Comparison of ENCODE assay signal across 11 cellular contexts in genomic region chr5:178115835-178116405, GRCh38. TPM values are rescaled to one million over a fixed set of nuclear protein-coding genes. Genes with fewer than 3 reads are reported as not detected.
DNase-seq lines count a peak whose midpoint lies in the region; ATAC-seq and TF ChIP-seq lines count a peak whose summit lies in the region.
"Had no signal": no experiment of that assay in that cellular context is flagged by ENCODE, and none has a peak within 500 bp of the region (broad histone marks: within the 10 kb centered on the region; RNA-seq: fewer than 3 reads in every experiment).

No MANE protein-coding gene starts in this region.

- TF ChIP-seq CTCF in OCI-LY7 (conservative IDR thresholded peaks at IDR 0.05; ENCODE audit: low read length): no peak
- TF ChIP-seq CTCF in esophagus squamous epithelium (IDR thresholded peaks at IDR 0.05): no peak
- no peak for TF ChIP-seq CTCF in neural progenitor cell (IDR thresholded peaks at IDR 0.05)

- peak overlapping the region; percentile 99 for H3K27ac Mint-ChIP-seq in neural progenitor cell

- H3K36me3 ChIP-seq in OCI-LY7 (ENCODE audit: insufficient read depth, low read length) (peaks cover 33% of the 10 kb centered on the region), esophagus squamous epithelium (peaks cover 0 to 15% (median 0%) of the 10 kb centered on the region in 3 donors), neural progenitor cell (no peaks in the 10 kb centered on the region)

- H3K4me3 ChIP-seq in GM08714 (ENCODE audit: low read length) (peak overlapping the region; percentile 54; the same call in 1 of the 2 replicates), OCI-LY7 (ENCODE audit: low read depth, low read length, poor library complexity, severe bottlenecking) (peak overlapping the region; percentile 95), esophagus squamous epithelium (peak overlapping the region in 3 of 4 donors; percentile 3 to 75 (median 59)), neural progenitor cell (peak overlapping the region; percentile 77)

- peaks cover 0 to 63% (median 3%) of the 10 kb centered on the region in 4 donors for H3K27me3 ChIP-seq in esophagus squamous epithelium
- H3K27me3 ChIP-seq in neural progenitor cell: peaks cover 12% of the 10 kb centered on the region

- no peaks in the 10 kb centered on the region for H3K36me3 Mint-ChIP-seq in neural progenitor cell

- 41 to 42% methylated on average over 5 to 6 of the region's 10 CpGs for WGBS in esophagus squamous epithelium, 2 donors

- H3K9ac ChIP-seq in neural progenitor cell: peak overlapping the region; percentile 33

- POLR2A ChIA-PET in OCI-LY7 (lab: Charles Lee): interaction anchor here (0.5 to 1.8 kb wide), 5 partner anchors 12 to 982 kb away, joined by 3 to 7 read pairs (median 5); partner anchors contain the start of gene NHP2

- H3K27me3 Mint-ChIP-seq in neural progenitor cell (ENCODE audit: insufficient read depth, low read depth): peaks cover 10% of the 10 kb centered on the region

- H3K9me3 ChIP-seq in OCI-LY7 (ENCODE audit: low read length) (no peaks in the 10 kb centered on the region; the same call in 1 of the 2 replicates), esophagus squamous epithelium (no peaks in the 10 kb centered on the region), neural progenitor cell (ENCODE audit: low read depth) (no peaks in the 10 kb centered on the region)

- no peaks in the 10 kb centered on the region for H4K20me1 ChIP-seq in OCI-LY7 (ENCODE audit: insufficient read depth, low read length)
- peaks cover 28% of the 10 kb centered on the region for H4K20me1 ChIP-seq in neural progenitor cell (ENCODE audit: low read depth)

- DNase-seq in OCI-LY7 (ENCODE audit: low spot score): peak; percentile 21
- no peak for DNase-seq in esophagus squamous epithelium (lab: John Stamatoyannopoulos, UW)
- peak; percentile 89 for DNase-seq in neural progenitor cell (ENCODE audit: low spot score)
- no peak for DNase-seq in activated gamma-delta T cell (lab: John Stamatoyannopoulos, UW)
- DNase-seq in NCI-H187 (lab: John Stamatoyannopoulos, UW): no peak
- DNase-seq in amniotic stem cell (lab: John Stamatoyannopoulos, UW): no peak
- DNase-seq: midbrain, NCI-H187 treated with DMSO at 0.1 percent for 48 hours had no signal

- H3K9me3 Mint-ChIP-seq in neural progenitor cell: no peaks in the 10 kb centered on the region

- CTCF ChIA-PET in OCI-LY7 (lab: Charles Lee; ENCODE audit: unreplicated experiment): interaction anchor here (0.5 to 0.6 kb wide), 4 partner anchors 23 to 690 kb away, joined by 3 to 5 read pairs (median 4); no protein-coding TSS in a partner anchor

- BruUV-seq in OCI-LY7 (replicated peaks; lab: Mats Ljungman, UMichigan): no TSS peak

- H3K27ac ChIP-seq in OCI-LY7 (ENCODE audit: low read depth, low read length, poor library complexity, severe bottlenecking) (peak overlapping the region; percentile 90), esophagus squamous epithelium (peak overlapping the region in 3 of 4 donors; percentile 86 to 94 (median 86)), neural progenitor cell (peak overlapping the region; percentile 96)

- no peak overlapping the region for H2AFZ ChIP-seq in OCI-LY7 (ENCODE audit: low read length)
- H2AFZ ChIP-seq in neural progenitor cell (replicated peaks): no peak overlapping the region

- no peak for ATAC-seq in activated CD4-positive, CD25-positive, alpha-beta regulatory T cell treated with anti-CD3 and anti-CD28 coated beads, Interleukin-2, amount 50 U/mL, for 24 hours
- ATAC-seq: HCT116 had no signal

- no peaks in the 10 kb centered on the region for H3K9me2 ChIP-seq in OCI-LY7 (ENCODE audit: insufficient read depth, low read length)

- H3K4me2 ChIP-seq in OCI-LY7 (ENCODE audit: low read length) (peak overlapping the region; percentile 92), neural progenitor cell (peak overlapping the region; percentile 99)

- H3K4me1 ChIP-seq in OCI-LY7 (ENCODE audit: insufficient read depth, low read length, poor library complexity, severe bottlenecking) (peaks cover 65% of the 10 kb centered on the region), esophagus squamous epithelium (peaks cover 26 to 100% (median 36%) of the 10 kb centered on the region in 3 donors), neural progenitor cell (peaks cover 29% of the 10 kb centered on the region)

- H3K4me1 Mint-ChIP-seq in neural progenitor cell: peaks cover 33% of the 10 kb centered on the region

- intact Hi-C loops in OCI-LY7 (cut with micrococcal nuclease; ENCODE audit: unreplicated experiment) (loop anchor here (2.0 to 10.0 kb wide), 3 partner anchors 15 to 1689 kb away; partner anchors contain the start of genes DOK3, MGAT4B and RMND5B), esophagus squamous epithelium (cut with DNase I) (no loop called here)

- H3F3A ChIP-seq in neural progenitor cell (ENCODE audit: low read depth): peaks cover 45% of the 10 kb centered on the region

- H3K79me2 ChIP-seq in OCI-LY7 (ENCODE audit: insufficient read depth, low read depth, low read length) (peaks cover 60% of the 10 kb centered on the region), neural progenitor cell (ENCODE audit: low read depth) (peaks cover 43% of the 10 kb centered on the region)

- H3K4me3 Mint-ChIP-seq in neural progenitor cell: peak overlapping the region; percentile 95

- no peak for TF ChIP-seq POLR2A in esophagus squamous epithelium (IDR thresholded peaks at IDR 0.05)

RNA-seq across cellular contexts. Expression of gene N4BP3, which starts 2.6 kb away (rescaled TPM):
- 23.7 and 28.3 TPM in 2 replicates for total RNA-seq in OCI-LY7 (2014; rRNA removed; shearing (Covaris generic))
- total RNA-seq in OCI-LY7 (2022) (22.3 and 26.1 TPM in 2 replicates), esophagus squamous epithelium (10 to 100 TPM; 14.0 to 32.6 (median 16.1) TPM), neural progenitor cell (ENCODE audit: low replicate concordance) (4.1 and 12.8 TPM in 2 replicates)

RNA-seq across cellular contexts. Expression of gene RMND5B, which starts 14.9 kb away (rescaled TPM):
- 54.2 and 68.3 TPM in 2 replicates for total RNA-seq in OCI-LY7 (2014; rRNA removed; shearing (Covaris generic))
- total RNA-seq in OCI-LY7 (2022): 63.2 and 63.7 TPM in 2 replicates
- 10 to 100 TPM; 43.9 to 88.1 (median 64.4) TPM for total RNA-seq in esophagus squamous epithelium
- total RNA-seq in neural progenitor cell (ENCODE audit: low replicate concordance): 25.3 and 25.5 TPM in 2 replicates

RNA-seq across cellular contexts. Expression of gene NHP2, which starts 37.8 kb away (rescaled TPM):
- total RNA-seq in OCI-LY7 (2014; rRNA removed; shearing (Covaris generic)): 309 and 344 TPM in 2 replicates
- 183 and 216 TPM in 2 replicates for total RNA-seq in OCI-LY7 (2022)
- total RNA-seq in esophagus squamous epithelium: 100 to 1,000 TPM; 288 to 408 (median 358) TPM
- 357 and 380 TPM in 2 replicates for total RNA-seq in neural progenitor cell (ENCODE audit: low replicate concordance)

Comparison
In these comparisons a context has a peak if more than half of its experiments do, and no peak if none do; other contexts are left out.
1. DNase-seq: peak in OCI-LY7 (single experiment) and neural progenitor cell (single experiment); none in esophagus squamous epithelium (single experiment), activated gamma-delta T cell (single experiment), NCI-H187 (0 of 2) and amniotic stem cell (single experiment).
2. Peak in every context shown above with its lines, with median percentiles within 50 percentile points of each other: H3K4me3 ChIP-seq and H3K27ac ChIP-seq.